In the genomic region with DNA sequence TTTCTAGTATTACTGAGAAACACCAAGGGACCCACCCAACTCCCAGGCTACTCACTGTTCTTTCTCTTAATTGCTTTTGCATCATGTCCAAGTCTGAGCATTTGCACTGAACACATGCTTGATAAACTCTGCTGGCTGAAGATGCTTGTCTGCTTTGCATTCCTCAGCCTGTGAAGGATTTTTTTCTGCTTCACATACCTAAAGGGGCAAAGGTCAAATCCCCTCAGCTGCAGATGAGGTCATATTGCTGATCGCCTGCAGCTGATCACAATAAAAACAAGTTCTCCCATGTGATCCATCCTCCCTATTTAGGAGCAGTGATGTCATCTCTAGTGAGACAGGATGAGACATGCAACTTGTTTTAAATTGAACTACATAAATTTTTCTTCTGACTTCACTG, we compare ENCODE assay signal across 9 cellular contexts.
A peak's percentile ranks its signal among the peaks of the same experiment; 100 is the strongest.
DNase-seq lines count a peak whose midpoint lies in the region; ATAC-seq and TF ChIP-seq lines count a peak whose summit lies in the region.
"Had no signal": no experiment of that assay in that cellular context is flagged by ENCODE, and none has a peak within 500 bp of the region (broad histone marks: within the 10 kb centered on the region; RNA-seq: fewer than 3 reads in every experiment).

No MANE protein-coding gene starts in this region.

- peak overlapping the region; percentile 69; the same call in 1 of the 2 replicates for H3K9ac ChIP-seq in PC-3 (ENCODE audit: low read length)
- H3K9ac ChIP-seq in mesenchymal stem cell (ENCODE audit: low read length), result peak overlapping the region; percentile 83

- H2AFZ ChIP-seq in PC-3 (ENCODE audit: low read length), result no peak overlapping the region
- H2AFZ ChIP-seq in mesenchymal stem cell (ENCODE audit: low read depth, low read length), result no peak overlapping the region

- CTCF ChIA-PET in Caco-2 (lab: Charles Lee) (no interaction called here), PC-3 (lab: Charles Lee) (interaction anchor here (0.8 to 1.1 kb wide), 2 partner anchors 8 to 93 kb away, joined by 3 to 4 read pairs; no protein-coding TSS in a partner anchor)

- no TSS peak for BruUV-seq in Caco-2 (replicated peaks; lab: Mats Ljungman, UMichigan)
- BruUV-seq in PC-3 (replicated peaks; lab: Mats Ljungman, UMichigan), result no TSS peak

- H3K4me3 Mint-ChIP-seq in Caco-2 (ENCODE audit: unreplicated experiment), result no peak overlapping the region
- no peak overlapping the region for H3K4me3 Mint-ChIP-seq in activated CD4-positive, alpha-beta T cell treated with anti-CD3 and anti-CD28 coated beads, Interleukin-2, amount 10 ng/mL, durations not matched to agents 24 days and 14 days

- H2BK120ac ChIP-seq in mesenchymal stem cell (ENCODE audit: low read depth, low read length), result no peak overlapping the region

- no peak overlapping the region for H3K23ac ChIP-seq in mesenchymal stem cell (ENCODE audit: low read length in 2 of 2)

- ATAC-seq in PC-3 (no peak), GM21360 (IDR thresholded peaks at IDR 0.05; ENCODE audit: unreplicated experiment) (no peak), HG03280 (IDR thresholded peaks at IDR 0.05; ENCODE audit: unreplicated experiment) (no peak)

- POLR2A ChIA-PET in Caco-2 (lab: Charles Lee), result no interaction called here
- POLR2A ChIA-PET in PC-3 (lab: Charles Lee; ENCODE audit: unreplicated experiment), result interaction anchor here (1.8 kb wide), 1 partner anchor 84 kb away, joined by 10 read pairs; a partner anchor contains a TSS

- peaks cover 43% of the 10 kb centered on the region for H3K79me2 ChIP-seq in PC-3 (ENCODE audit: low read length)

- peak; percentile 65 to 68 for DNase-seq in Caco-2
- DNase-seq in PC-3, result peak; percentile 53
- DNase-seq in epidermal melanocyte (ENCODE audit: insufficient read length, low spot score), result peak; percentile 40
- peak; percentile 79 for DNase-seq in mesenchymal stem cell
- DNase-seq in activated CD4-positive, alpha-beta T cell treated with anti-CD3 and anti-CD28 coated beads, Interleukin-2, amount 10 ng/mL, durations not matched to agents 24 days and 14 days, result no peak
- DNase-seq in LoVo (ENCODE audit: low spot score), result no peak
- DNase-seq: left cardiac atrium had no signal

- H3K14ac ChIP-seq in mesenchymal stem cell (ENCODE audit: low read length in 2 of 2), result no peak overlapping the region

- H2BK5ac ChIP-seq in mesenchymal stem cell (ENCODE audit: low read depth, low read length, poor library complexity, severe bottlenecking), result no peak overlapping the region

- no peak overlapping the region for H4K8ac ChIP-seq in mesenchymal stem cell (ENCODE audit: low read length)

- no peak overlapping the region for H2AK5ac ChIP-seq in mesenchymal stem cell (ENCODE audit: low read length, severe bottlenecking)

- H4K20me1 ChIP-seq in PC-3 (ENCODE audit: low read length), result no peaks in the 10 kb centered on the region

- whole genome bisulfite sequencing in mesenchymal stem cell, result no CpG with 5 or more reads among the region's 1 CpG

- H2BK12ac ChIP-seq in mesenchymal stem cell (ENCODE audit: low read length in 2 of 2), result no peak overlapping the region

- H3K4me3 ChIP-seq in Caco-2 (ENCODE audit: low read depth, low read length) (no peak overlapping the region), PC-3 (ENCODE audit: low read length) (no peak overlapping the region), mesenchymal stem cell (ENCODE audit: insufficient read depth in 1 of 2, low read depth in 1 of 2, low read length in 2 of 2) (peak overlapping the region in 1 of 2 experiments; percentile 60)

- H3K9me3 ChIP-seq in Caco-2 (no peaks in the 10 kb centered on the region), PC-3 (ENCODE audit: low read length) (no peaks in the 10 kb centered on the region), mesenchymal stem cell (ENCODE audit: control insufficient read depth, low read length) (no peaks in the 10 kb centered on the region)

- TF ChIP-seq CTCF in Caco-2 (IDR thresholded peaks at IDR 0.05; ENCODE audit: insufficient read depth in 1 of 2, low read depth in 1 of 2, low read length in 1 of 2, severe bottlenecking in 1 of 2, unreplicated experiment in 1 of 2) (no peak), PC-3 (conservative IDR thresholded peaks at IDR 0.05; ENCODE audit: low read depth, low read length) (no peak)

- H2BK15ac ChIP-seq in mesenchymal stem cell (ENCODE audit: low read depth, poor library complexity, severe bottlenecking), result no peak overlapping the region

- H3K27me3 ChIP-seq in Caco-2 (replicated peaks; ENCODE audit: control insufficient read depth, insufficient read depth, low read length), result no peaks in the 10 kb centered on the region
- H3K27me3 ChIP-seq in PC-3 (ENCODE audit: low read length), result no peaks in the 10 kb centered on the region
- no peaks in the 10 kb centered on the region for H3K27me3 ChIP-seq in mesenchymal stem cell (ENCODE audit: control insufficient read depth in 1 of 2, insufficient read depth in 1 of 2, low read length in 2 of 2)

- H3K4ac ChIP-seq in mesenchymal stem cell (ENCODE audit: low read depth in 1 of 2, low read length in 2 of 2), result no peak overlapping the region

- H3F3A ChIP-seq in PC-3 (ENCODE audit: low read length, unreplicated experiment), result no peaks in the 10 kb centered on the region

- no peaks in the 10 kb centered on the region for H3K27me3 Mint-ChIP-seq in Caco-2 (ENCODE audit: insufficient read depth, unreplicated experiment)
- peaks cover 8% of the 10 kb centered on the region for H3K27me3 Mint-ChIP-seq in activated CD4-positive, alpha-beta T cell treated with anti-CD3 and anti-CD28 coated beads, Interleukin-2, amount 10 ng/mL, durations not matched to agents 24 days and 14 days

- no peaks in the 10 kb centered on the region for H3K9me2 ChIP-seq in PC-3 (replicated peaks; ENCODE audit: low read length)

- H3K4me2 ChIP-seq in PC-3 (ENCODE audit: low read length), result peak overlapping the region; percentile 76
- H3K4me2 ChIP-seq in mesenchymal stem cell (ENCODE audit: low read length, poor library complexity, severe bottlenecking), result peak overlapping the region; percentile 34

- H3K36me3 ChIP-seq in Caco-2 (ENCODE audit: control insufficient read depth, insufficient read depth, low read length), result no peaks in the 10 kb centered on the region
- no peaks in the 10 kb centered on the region for H3K36me3 ChIP-seq in PC-3 (ENCODE audit: low read depth, low read length)
- H3K36me3 ChIP-seq in mesenchymal stem cell (ENCODE audit: control insufficient read depth in 1 of 2, insufficient read depth in 2 of 2, low read depth in 1 of 2, low read length in 2 of 2), result peaks cover 0 to 3% of the 10 kb centered on the region in 2 experiments

- H3K27ac ChIP-seq in PC-3 (ENCODE audit: low read length) (peak overlapping the region; percentile 65), mesenchymal stem cell (ENCODE audit: low read length, poor library complexity, severe bottlenecking) (peak overlapping the region; percentile 80)

- no peaks in the 10 kb centered on the region for H3K79me1 ChIP-seq in mesenchymal stem cell (replicated peaks; ENCODE audit: low read length, poor library complexity, severe bottlenecking)

- peaks cover 14% of the 10 kb centered on the region for H3K4me1 ChIP-seq in Caco-2
- H3K4me1 ChIP-seq in PC-3 (ENCODE audit: insufficient read depth, low read length), result peaks cover 52% of the 10 kb centered on the region
- peaks cover 2% of the 10 kb centered on the region for H3K4me1 ChIP-seq in mesenchymal stem cell (ENCODE audit: control insufficient read depth, insufficient read depth, low read depth, low read length)

- no peak overlapping the region for H3K18ac ChIP-seq in mesenchymal stem cell (ENCODE audit: low read depth in 1 of 2, low read length in 2 of 2)

- H3K4me1 Mint-ChIP-seq in Caco-2 (ENCODE audit: low read depth, unreplicated experiment), result peaks cover 7% of the 10 kb centered on the region
- no peaks in the 10 kb centered on the region for H3K4me1 Mint-ChIP-seq in activated CD4-positive, alpha-beta T cell treated with anti-CD3 and anti-CD28 coated beads, Interleukin-2, amount 10 ng/mL, durations not matched to agents 24 days and 14 days

- no peak overlapping the region for H4K91ac ChIP-seq in mesenchymal stem cell (ENCODE audit: low read length)

- intact Hi-C loops in Caco-2 (cut with micrococcal nuclease; ENCODE audit: unreplicated experiment), result no loop called here
- intact Hi-C loops in PC-3 (cut with micrococcal nuclease), result no loop called here
- intact Hi-C loops in activated CD4-positive, alpha-beta T cell treated with anti-CD3 and anti-CD28 coated beads, Interleukin-2, amount 10 ng/mL, durations not matched to agents 24 days and 14 days (cut with micrococcal nuclease), result no loop called here

- no peaks in the 10 kb centered on the region for H3K9me3 Mint-ChIP-seq in Caco-2 (ENCODE audit: unreplicated experiment)
- no peaks in the 10 kb centered on the region for H3K9me3 Mint-ChIP-seq in activated CD4-positive, alpha-beta T cell treated with anti-CD3 and anti-CD28 coated beads, Interleukin-2, amount 10 ng/mL, durations not matched to agents 24 days and 14 days

- peak overlapping the region; percentile 81 for H3K27ac Mint-ChIP-seq in Caco-2 (ENCODE audit: unreplicated experiment)
- H3K27ac Mint-ChIP-seq in activated CD4-positive, alpha-beta T cell treated with anti-CD3 and anti-CD28 coated beads, Interleukin-2, amount 10 ng/mL, durations not matched to agents 24 days and 14 days, result no peak overlapping the region

- H3K36me3 Mint-ChIP-seq in Caco-2 (ENCODE audit: insufficient read depth, unreplicated experiment), result no peaks in the 10 kb centered on the region
- H3K36me3 Mint-ChIP-seq in activated CD4-positive, alpha-beta T cell treated with anti-CD3 and anti-CD28 coated beads, Interleukin-2, amount 10 ng/mL, durations not matched to agents 24 days and 14 days (ENCODE audit: low read depth), result no peaks in the 10 kb centered on the region

Comparison
In these comparisons a context has a peak if more than half of its experiments do, and no peak if none do; other contexts are left out.
1. DNase-seq: peak in Caco-2 (2 of 2), PC-3 (single experiment), epidermal melanocyte (single experiment) and mesenchymal stem cell (single experiment); none in activated CD4-positive, alpha-beta T cell treated with anti-CD3 and anti-CD28 coated beads, Interleukin-2, amount 10 ng/mL, durations not matched to agents 24 days and 14 days (single experiment) and LoVo (single experiment).